In genomic region chr3:187025254-187025655, GRCh38 we compare ENCODE assay signal across 8 cellular contexts.
DNase-seq lines count a peak whose midpoint lies in the region; ATAC-seq lines count a peak whose summit lies in the region.

No MANE protein-coding gene starts in this region.

- H3K36me3 Mint-ChIP-seq in activated T-cell treated with anti-CD3 and anti-CD28 coated beads, Interleukin-2, amount 50 U/mL, for 72 hours (ENCODE audit: insufficient read depth in 2 of 2): peaks cover 20 to 22% of the 10 kb centered on the region in 2 donors

- H3K27ac Mint-ChIP-seq in activated T-cell treated with anti-CD3 and anti-CD28 coated beads, Interleukin-2, amount 50 U/mL, for 72 hours: peak overlapping the region; percentile 96

- peak; percentile 57 to 59 for DNase-seq in activated T-cell treated with anti-CD3 and anti-CD28 coated beads, Interleukin-2, amount 50 U/mL, for 72 hours
- DNase-seq in stimulated activated CD4-positive, alpha-beta T cell treated with anti-CD3 and anti-CD28 coated beads, Interleukin-15, amount 100 ng/mL, for 24 hours: peak; percentile 69
- DNase-seq in NCI-H2107 (lab: John Stamatoyannopoulos, UW): no peak
- DNase-seq in NCI-H1930 (lab: John Stamatoyannopoulos, UW): no peak
- no peak for DNase-seq in AML-193 (lab: John Stamatoyannopoulos, UW)

- peak overlapping the region; percentile 83 to 84 for H3K4me3 Mint-ChIP-seq in activated T-cell treated with anti-CD3 and anti-CD28 coated beads, Interleukin-2, amount 50 U/mL, for 72 hours

- no peaks in the 10 kb centered on the region for H3K9me3 Mint-ChIP-seq in activated T-cell treated with anti-CD3 and anti-CD28 coated beads, Interleukin-2, amount 50 U/mL, for 72 hours

- peaks cover 73% of the 10 kb centered on the region for H3K4me1 Mint-ChIP-seq in activated T-cell treated with anti-CD3 and anti-CD28 coated beads, Interleukin-2, amount 50 U/mL, for 72 hours (ENCODE audit: low read depth)

- H3K27me3 Mint-ChIP-seq in activated T-cell treated with anti-CD3 and anti-CD28 coated beads, Interleukin-2, amount 50 U/mL, for 72 hours (ENCODE audit: low read depth): no peaks in the 10 kb centered on the region

- peak; percentile 37 for ATAC-seq in GM18867 (IDR thresholded peaks at IDR 0.05; ENCODE audit: unreplicated experiment)
- peak; percentile 24 for ATAC-seq in HG03159 (IDR thresholded peaks at IDR 0.05; ENCODE audit: unreplicated experiment)
- ATAC-seq in activated T-cell treated with anti-CD3 and anti-CD28 coated beads, Interleukin-2, amount 50 U/mL, for 72 hours (replicated peaks in 1 of 2): peak; percentile 79 to 85
- no peak for ATAC-seq in HG03571 (IDR thresholded peaks at IDR 0.05; ENCODE audit: unreplicated experiment)

Comparison
In these comparisons a context has a peak if more than half of its experiments do, and no peak if none do; other contexts are left out.
1. DNase-seq: peak in activated T-cell treated with anti-CD3 and anti-CD28 coated beads, Interleukin-2, amount 50 U/mL, for 72 hours (2 of 2) and stimulated activated CD4-positive, alpha-beta T cell treated with anti-CD3 and anti-CD28 coated beads, Interleukin-15, amount 100 ng/mL, for 24 hours (single experiment); none in NCI-H2107 (single experiment), NCI-H1930 (0 of 2) and AML-193 (0 of 2).